Comparison of ENCODE assay signal across 12 cellular contexts in the genomic region with DNA sequence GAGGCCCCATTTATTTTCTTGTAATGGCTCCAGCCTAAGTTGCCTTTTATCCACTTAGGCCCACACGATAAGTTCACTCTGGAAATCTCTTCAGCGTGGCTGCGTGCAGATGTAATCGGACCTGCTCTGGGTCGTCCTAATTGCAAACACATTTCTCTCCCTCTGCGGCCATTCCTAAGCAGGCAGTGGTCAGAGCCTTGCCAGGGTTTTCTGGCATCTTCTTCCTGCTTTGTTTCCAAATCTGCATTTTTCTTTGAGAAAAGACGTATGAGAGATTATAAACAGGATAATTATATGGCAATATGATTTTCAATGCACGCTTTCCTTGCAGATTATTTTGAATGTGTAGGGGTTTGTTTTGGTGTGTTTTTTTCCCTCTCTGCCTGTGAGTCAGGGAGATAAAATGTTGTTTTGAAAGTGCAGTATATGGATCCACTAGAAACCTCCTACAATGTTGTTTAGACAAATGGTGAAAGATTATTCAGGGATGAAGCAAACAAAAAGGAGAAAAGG.
DNase-seq lines count a peak whose midpoint lies in the region; ATAC-seq, FAIRE-seq and TF ChIP-seq lines count a peak whose summit lies in the region.
"Had no signal": no experiment of that assay in that cellular context is flagged by ENCODE, and none has a peak within 500 bp of the region (broad histone marks: within the 10 kb centered on the region; RNA-seq: fewer than 3 reads in every experiment).

No MANE protein-coding gene starts in this region.

- peak overlapping the region; percentile 3 for H3K4me3 Mint-ChIP-seq in osteocyte (ENCODE audit: unreplicated experiment)
- H3K4me3 Mint-ChIP-seq: activated CD4-positive, alpha-beta memory T cell treated with anti-CD3 and anti-CD28 coated beads, Interleukin-2, amount 10 ng/mL, durations not matched to agents 7 days and 5 days had no signal

- H3K9me3 Mint-ChIP-seq in osteocyte (ENCODE audit: unreplicated experiment), result no peaks in the 10 kb centered on the region
- H3K9me3 Mint-ChIP-seq: activated CD4-positive, alpha-beta memory T cell treated with anti-CD3 and anti-CD28 coated beads, Interleukin-2, amount 10 ng/mL, durations not matched to agents 7 days and 5 days had no signal

- no peak for FAIRE-seq in kidney (lab: Jason Lieb, UNC)

- H3K4me1 Mint-ChIP-seq in osteocyte (ENCODE audit: unreplicated experiment), result peaks cover 36% of the 10 kb centered on the region

- H3K36me3 Mint-ChIP-seq in osteocyte (ENCODE audit: unreplicated experiment), result no peaks in the 10 kb centered on the region

- H3K27me3 ChIP-seq in SJSA1 (replicated peaks), result no peaks in the 10 kb centered on the region
- H3K27me3 ChIP-seq: BLaER1 treated with 17β-estradiol and CSF1 and Interleukin-3, amounts not matched to agents 10 nM and 100 nM had no signal

- H3K4me1 ChIP-seq in SJSA1 (replicated peaks), result peaks cover 36% of the 10 kb centered on the region
- no peaks in the 10 kb centered on the region for H3K4me1 ChIP-seq in kidney (ENCODE audit: control insufficient read depth in 1 of 2, insufficient read depth in 1 of 2, low read depth in 1 of 2, low read length in 2 of 2)
- H3K4me1 ChIP-seq: BLaER1 treated with 17β-estradiol and CSF1 and Interleukin-3, amounts not matched to agents 10 nM and 100 nM had no signal

- H3K4me3 ChIP-seq in SJSA1, result no peak overlapping the region
- H3K4me3 ChIP-seq in kidney (ENCODE audit: low read length in 2 of 2), result no peak overlapping the region
- H3K4me3 ChIP-seq: BLaER1 treated with 17β-estradiol and CSF1 and Interleukin-3, amounts not matched to agents 10 nM and 100 nM had no signal

- peak; percentile 81 for DNase-seq in AG08396 (ENCODE audit: low spot score)
- DNase-seq in SJSA1 (ENCODE audit: low read depth in 1 of 2, low spot score in 2 of 2), result peak; percentile 83 to 93
- peak; percentile 98 for DNase-seq in fibroblast of the conjunctiva (ENCODE audit: low read depth)
- no peak for DNase-seq in osteocyte (ENCODE audit: extremely low spot score, unreplicated experiment)
- no peak for DNase-seq in NCI-H1694 treated with DMSO at 0.1 percent for 48 hours (lab: John Stamatoyannopoulos, UW)
- no peak for DNase-seq in SHP77 treated with DMSO at 0.1 percent for 48 hours (lab: John Stamatoyannopoulos, UW)
- no peak for DNase-seq in kidney
- DNase-seq: activated CD4-positive, alpha-beta memory T cell treated with anti-CD3 and anti-CD28 coated beads, Interleukin-2, amount 10 ng/mL, durations not matched to agents 7 days and 5 days; cerebellar nuclear complex; NCI-H1092 had no signal

- no peak overlapping the region for H3K9ac ChIP-seq in kidney (ENCODE audit: low read length in 2 of 2)
- H3K9ac ChIP-seq: BLaER1 treated with 17β-estradiol and CSF1 and Interleukin-3, amounts not matched to agents 10 nM and 100 nM had no signal

- no peak for ATAC-seq in GM18520 (IDR thresholded peaks at IDR 0.05; ENCODE audit: unreplicated experiment)

- H3K9me3 ChIP-seq in SJSA1 (replicated peaks), result no peaks in the 10 kb centered on the region
- no peaks in the 10 kb centered on the region for H3K9me3 ChIP-seq in kidney (ENCODE audit: control insufficient read depth in 1 of 2, low read length in 2 of 2)
- H3K9me3 ChIP-seq: BLaER1 treated with 17β-estradiol and CSF1 and Interleukin-3, amounts not matched to agents 10 nM and 100 nM had no signal

- H3K27ac ChIP-seq in SJSA1, result peak overlapping the region; percentile 72
- no peak overlapping the region for H3K27ac ChIP-seq in kidney (ENCODE audit: low read depth in 2 of 2, low read length in 2 of 2)
- H3K27ac ChIP-seq: BLaER1 treated with 17β-estradiol and CSF1 and Interleukin-3, amounts not matched to agents 10 nM and 100 nM had no signal

- no peaks in the 10 kb centered on the region for H3K27me3 Mint-ChIP-seq in osteocyte (ENCODE audit: unreplicated experiment)
- H3K27me3 Mint-ChIP-seq: activated CD4-positive, alpha-beta memory T cell treated with anti-CD3 and anti-CD28 coated beads, Interleukin-2, amount 10 ng/mL, durations not matched to agents 7 days and 5 days had no signal

- intact Hi-C loops in kidney (cut with DNase I), result no loop called here

- TF ChIP-seq CTCF in osteocyte (IDR thresholded peaks at IDR 0.05) (no peak), kidney (IDR thresholded peaks at IDR 0.05; ENCODE audit: borderline replicate concordance, extremely low read depth, insufficient read depth) (no peak)

- H3K36me3 ChIP-seq in SJSA1 (no peaks in the 10 kb centered on the region), kidney (ENCODE audit: control insufficient read depth in 1 of 2, insufficient read depth in 2 of 2, low read length in 2 of 2) (no peaks in the 10 kb centered on the region)
- H3K36me3 ChIP-seq: BLaER1 treated with 17β-estradiol and CSF1 and Interleukin-3, amounts not matched to agents 10 nM and 100 nM had no signal

- peak overlapping the region; percentile 96 for H3K27ac Mint-ChIP-seq in osteocyte (ENCODE audit: unreplicated experiment)
- H3K27ac Mint-ChIP-seq: activated CD4-positive, alpha-beta memory T cell treated with anti-CD3 and anti-CD28 coated beads, Interleukin-2, amount 10 ng/mL, durations not matched to agents 7 days and 5 days had no signal

Comparison
In these comparisons a context has a peak if more than half of its experiments do, and no peak if none do; other contexts are left out.
1. DNase-seq: peak in AG08396 (single experiment), SJSA1 (2 of 2) and fibroblast of the conjunctiva (single experiment); none in osteocyte (single experiment), NCI-H1694 treated with DMSO at 0.1 percent for 48 hours (single experiment), SHP77 treated with DMSO at 0.1 percent for 48 hours (single experiment) and kidney (single experiment).